Comparison of ENCODE assay signal across 8 cellular contexts in genomic region chr1:111990878-111991760, GRCh38. TPM values are rescaled to one million over a fixed set of nuclear protein-coding genes. Genes with fewer than 3 reads are reported as not detected.
A peak's percentile ranks its signal among the peaks of the same experiment; 100 is the strongest.
DNase-seq lines count a peak whose midpoint lies in the region; ATAC-seq and TF ChIP-seq lines count a peak whose summit lies in the region.

No MANE protein-coding gene starts in this region.

- H3K4me3 Mint-ChIP-seq in T-helper 1 cell treated with Interleukin-12 subunit alpha and Interleukin-12 subunit beta and Interleukin-4 antibody, amounts not matched to agents 30 μg/mL and 1 μg/mL, for 36 hours, result peak overlapping the region; percentile 28
- peak overlapping the region; percentile 12 to 81 for H3K4me3 Mint-ChIP-seq in activated T-cell treated with anti-CD3 and anti-CD28 coated beads, Interleukin-2, amount 50 U/mL, for 72 hours

- H3K36me3 Mint-ChIP-seq in T-helper 1 cell treated with Interleukin-12 subunit alpha and Interleukin-12 subunit beta and Interleukin-4 antibody, amounts not matched to agents 30 μg/mL and 1 μg/mL, for 36 hours (ENCODE audit: low read depth), result no peaks in the 10 kb centered on the region
- no peaks in the 10 kb centered on the region for H3K36me3 Mint-ChIP-seq in activated T-cell treated with anti-CD3 and anti-CD28 coated beads, Interleukin-2, amount 50 U/mL, for 72 hours (ENCODE audit: insufficient read depth in 2 of 2)

- peaks cover 80% of the 10 kb centered on the region for H3K27me3 Mint-ChIP-seq in T-helper 1 cell treated with Interleukin-12 subunit alpha and Interleukin-12 subunit beta and Interleukin-4 antibody, amounts not matched to agents 30 μg/mL and 1 μg/mL, for 36 hours (ENCODE audit: low read depth)
- peaks cover 80% of the 10 kb centered on the region for H3K27me3 Mint-ChIP-seq in activated T-cell treated with anti-CD3 and anti-CD28 coated beads, Interleukin-2, amount 50 U/mL, for 72 hours (ENCODE audit: low read depth)

- intact Hi-C loops in cardiac septum (cut with DNase I), result loop anchor here (2.0 to 5.0 kb wide), 4 partner anchors 89 to 189 kb away; no protein-coding TSS in a partner anchor

- TF ChIP-seq CTCF in omental fat pad (IDR thresholded peaks at IDR 0.05), result no peak

- DNase-seq in T-helper 1 cell, result no peak
- peak; percentile 94 for DNase-seq in NCI-H1694 treated with DMSO at 0.1 percent for 48 hours (lab: John Stamatoyannopoulos, UW)
- no peak for DNase-seq in activated T-cell treated with anti-CD3 and anti-CD28 coated beads, Interleukin-2, amount 50 U/mL, for 72 hours
- DNase-seq in cardiac septum (ENCODE audit: low spot score), result peak; percentile 84
- peak; percentile 38 for DNase-seq in omental fat pad (ENCODE audit: low spot score)
- no peak for DNase-seq in SKM-1 (lab: John Stamatoyannopoulos, UW; ENCODE audit: unreplicated experiment)

- peaks cover 2% of the 10 kb centered on the region for H3K4me1 Mint-ChIP-seq in T-helper 1 cell treated with Interleukin-12 subunit alpha and Interleukin-12 subunit beta and Interleukin-4 antibody, amounts not matched to agents 30 μg/mL and 1 μg/mL, for 36 hours (ENCODE audit: low read depth)
- peaks cover 7% of the 10 kb centered on the region for H3K4me1 Mint-ChIP-seq in activated T-cell treated with anti-CD3 and anti-CD28 coated beads, Interleukin-2, amount 50 U/mL, for 72 hours (ENCODE audit: low read depth)

- H3K27ac Mint-ChIP-seq in T-helper 1 cell treated with Interleukin-12 subunit alpha and Interleukin-12 subunit beta and Interleukin-4 antibody, amounts not matched to agents 30 μg/mL and 1 μg/mL, for 36 hours, result no peak overlapping the region
- H3K27ac Mint-ChIP-seq in activated T-cell treated with anti-CD3 and anti-CD28 coated beads, Interleukin-2, amount 50 U/mL, for 72 hours, result no peak overlapping the region

- no peak for ATAC-seq in activated T-cell treated with anti-CD3 and anti-CD28 coated beads, Interleukin-2, amount 50 U/mL, for 72 hours (replicated peaks in 1 of 2)
- peak; percentile 78 for ATAC-seq in omental fat pad (ENCODE audit: low FRiP score)
- no peak for ATAC-seq in GM21360 (IDR thresholded peaks at IDR 0.05; ENCODE audit: unreplicated experiment)

- no peaks in the 10 kb centered on the region for H3K9me3 Mint-ChIP-seq in T-helper 1 cell treated with Interleukin-12 subunit alpha and Interleukin-12 subunit beta and Interleukin-4 antibody, amounts not matched to agents 30 μg/mL and 1 μg/mL, for 36 hours
- no peaks in the 10 kb centered on the region for H3K9me3 Mint-ChIP-seq in activated T-cell treated with anti-CD3 and anti-CD28 coated beads, Interleukin-2, amount 50 U/mL, for 72 hours

RNA-seq across cellular contexts. Expression of gene KCND3, which starts 1.7 kb away (rescaled TPM):
- total RNA-seq in activated T-cell treated with anti-CD3 and anti-CD28 coated beads, Interleukin-2, amount 50 U/mL, for 72 hours, result not detected
- total RNA-seq in cardiac septum (14.2 TPM), omental fat pad (10 to 100 TPM in 2 of 4 donors, 1 to 10 TPM in 2; 6.9 to 11.7 (median 9.5) TPM)

Comparison
In these comparisons a context has a peak if more than half of its experiments do, and no peak if none do; other contexts are left out.
1. DNase-seq: peak in NCI-H1694 treated with DMSO at 0.1 percent for 48 hours (single experiment), cardiac septum (single experiment) and omental fat pad (single experiment); none in T-helper 1 cell (0 of 5), activated T-cell treated with anti-CD3 and anti-CD28 coated beads, Interleukin-2, amount 50 U/mL, for 72 hours (0 of 2) and SKM-1 (single experiment).
2. RNA of gene KCND3, which starts 1.7 kb away (total RNA-seq): 14.2 TPM in cardiac septum (single experiment) and 6.9 to 11.7 TPM in omental fat pad; not detected in activated T-cell treated with anti-CD3 and anti-CD28 coated beads, Interleukin-2, amount 50 U/mL, for 72 hours; every median in the first group is over 4 times any median in the second.